Comparison of ENCODE assay signal across 17 cellular contexts in genomic region chr6:165222315-165223025, GRCh38.
"Had no signal": no experiment of that assay in that cellular context is flagged by ENCODE, and none has a peak within 500 bp of the region (broad histone marks: within the 10 kb centered on the region; RNA-seq: fewer than 3 reads in every experiment).

No MANE protein-coding gene starts in this region.

- H3K9me3 ChIP-seq: heart left ventricle, upper lobe of left lung had no signal

- H3K4me1 Mint-ChIP-seq: T-cell had no signal

- H3K36me3 ChIP-seq: heart left ventricle, neural progenitor cell, upper lobe of left lung had no signal

- H3K9me3 Mint-ChIP-seq: neural progenitor cell had no signal

- H3K4me2 ChIP-seq: neural progenitor cell had no signal

- H3K27me3 ChIP-seq: heart left ventricle, neural progenitor cell, upper lobe of left lung had no signal

- H3K4me3 ChIP-seq: heart left ventricle, lung, neural progenitor cell, upper lobe of left lung had no signal

- H2AFZ ChIP-seq: neural progenitor cell, parathyroid adenoma had no signal

- H3K27ac ChIP-seq: heart left ventricle, neural progenitor cell, parathyroid adenoma, upper lobe of left lung had no signal

- H3K36me3 Mint-ChIP-seq: mesothelial cell of epicardium, neural progenitor cell, T-cell had no signal

- H3K4me3 Mint-ChIP-seq: effector memory CD8-positive, alpha-beta T cell; mesothelial cell of epicardium; neural progenitor cell; T-cell had no signal

- DNase-seq: activated CD4-positive, alpha-beta T cell treated with anti-CD3 and anti-CD28 coated beads, Interleukin-2, amount 50 U/mL, for 4 hours; activated CD4-positive, CD25-positive, alpha-beta regulatory T cell treated with anti-CD3 and anti-CD28 coated beads, Interleukin-2, amount 50 U/mL, for 72 hours; activated naive CD4-positive, alpha-beta T cell treated with anti-CD3 and anti-CD28 coated beads, Interleukin-2, amount 50 U/mL, for 16 hours; dermis blood vessel endothelial cell; effector memory CD8-positive, alpha-beta T cell; heart left ventricle; left colon; stimulated activated CD4-positive, alpha-beta T cell treated with anti-CD3 and anti-CD28 coated beads, Interleukin-4, amount 100 ng/mL, for 1 hour; stimulated activated naive CD4-positive, alpha-beta T cell treated with Interleukin-2 at 50 U/mL for 16 hours; T-cell; T-helper 9 cell; upper lobe of left lung had no signal

- H3K27me3 Mint-ChIP-seq: effector memory CD8-positive, alpha-beta T cell; T-cell had no signal

- ATAC-seq: effector memory CD8-positive, alpha-beta T cell; heart left ventricle; left colon; T-cell had no signal

- H3K27ac Mint-ChIP-seq: activated T-helper 2 cell treated with anti-CD3 and anti-CD28 coated beads, Interferon-gamma antibody, Interleukin-2, Interleukin-4, amounts not matched to agents 10 μg/mL and 5 μg/mL and 100 μg/mL, durations not matched to agents 14 hours and 24 hours and 36 hours; effector memory CD8-positive, alpha-beta T cell; mesothelial cell of epicardium; neural progenitor cell; T-cell had no signal

- H3K79me2 ChIP-seq: parathyroid adenoma had no signal

- H3K4me1 ChIP-seq: heart left ventricle, neural progenitor cell, parathyroid adenoma, upper lobe of left lung had no signal

- H3K9ac ChIP-seq: neural progenitor cell, parathyroid adenoma had no signal
